22 cellular contexts compared by ENCODE assay signal in genomic region chr11:119789766-119790407, GRCh38.
"Had no signal": no experiment of that assay in that cellular context is flagged by ENCODE, and none has a peak within 500 bp of the region (broad histone marks: within the 10 kb centered on the region; RNA-seq: fewer than 3 reads in every experiment).

No MANE protein-coding gene starts in this region.

- H3K4me3 Mint-ChIP-seq: activated CD4-positive, alpha-beta T cell treated with anti-CD3 and anti-CD28 coated beads, Interleukin-2, amount 10 ng/mL, durations not matched to agents 24 days and 14 days; activated CD8-positive, alpha-beta T cell treated with anti-CD3 and anti-CD28 coated beads for 36 hours; activated T-cell treated with anti-CD3 and anti-CD28 coated beads, Interleukin-2, amount 50 U/mL, for 24 hours; central memory CD8-positive, alpha-beta T cell; mesothelial cell of epicardium; stimulated activated naive CD8-positive, alpha-beta T cell treated with anti-CD3 and anti-CD28 coated beads, Interleukin-15, Interleukin-2, amounts not matched to agents 100 ng/mL and 50 ng/mL, for 24 hours had no signal

- H3K36me3 Mint-ChIP-seq: mesothelial cell of epicardium had no signal

- DNase-seq: activated CD4-positive, alpha-beta T cell treated with anti-CD3 and anti-CD28 coated beads, Interleukin-2, amount 10 ng/mL, durations not matched to agents 24 days and 14 days; activated CD4-positive, CD25-positive, alpha-beta regulatory T cell; activated CD8-positive, alpha-beta T cell treated with anti-CD3 and anti-CD28 coated beads for 36 hours; activated naive CD4-positive, alpha-beta T cell treated with Interleukin-2 at 50 U/mL for 16 hours; activated T-cell treated with anti-CD3 and anti-CD28 coated beads, Interleukin-2, amount 50 U/mL, for 24 hours; brain microvascular endothelial cell; erythroblast; foreskin melanocyte; hypothalamus; stimulated activated CD4-positive, alpha-beta T cell treated with anti-CD3 and anti-CD28 coated beads, Interleukin-15, amount 100 ng/mL, for 24 hours; stimulated activated CD4-positive, alpha-beta T cell treated with anti-CD3 and anti-CD28 coated beads, Interleukin-2, amount 100 ng/mL, for 48 hours; T1000; transverse colon had no signal

- H3K4me1 ChIP-seq: transverse colon had no signal

- H3K27me3 Mint-ChIP-seq: activated CD4-positive, alpha-beta T cell treated with anti-CD3 and anti-CD28 coated beads, Interleukin-2, amount 10 ng/mL, durations not matched to agents 24 days and 14 days had no signal

- FAIRE-seq: endometrium had no signal

- H3K9me3 Mint-ChIP-seq: activated CD4-positive, alpha-beta T cell treated with anti-CD3 and anti-CD28 coated beads, Interleukin-2, amount 10 ng/mL, durations not matched to agents 24 days and 14 days; activated CD8-positive, alpha-beta T cell treated with anti-CD3 and anti-CD28 coated beads for 36 hours; activated T-cell treated with anti-CD3 and anti-CD28 coated beads, Interleukin-2, amount 50 U/mL, for 24 hours; activated T-helper 2 cell treated with anti-CD3 and anti-CD28 coated beads, Interferon-gamma antibody, Interleukin-2, Interleukin-4, amounts not matched to agents 10 μg/mL and 5 μg/mL and 100 μg/mL, durations not matched to agents 14 hours and 24 hours and 36 hours; central memory CD8-positive, alpha-beta T cell; mesothelial cell of epicardium; stimulated activated naive CD8-positive, alpha-beta T cell treated with anti-CD3 and anti-CD28 coated beads, Interleukin-15, Interleukin-2, amounts not matched to agents 100 ng/mL and 50 ng/mL, for 24 hours had no signal

- H3K27ac Mint-ChIP-seq: activated CD4-positive, alpha-beta T cell treated with anti-CD3 and anti-CD28 coated beads, Interleukin-2, amount 10 ng/mL, durations not matched to agents 24 days and 14 days; activated CD8-positive, alpha-beta T cell treated with anti-CD3 and anti-CD28 coated beads for 36 hours; activated T-cell treated with anti-CD3 and anti-CD28 coated beads, Interleukin-2, amount 50 U/mL, for 24 hours; activated T-helper 2 cell treated with anti-CD3 and anti-CD28 coated beads, Interferon-gamma antibody, Interleukin-2, Interleukin-4, amounts not matched to agents 10 μg/mL and 5 μg/mL and 100 μg/mL, durations not matched to agents 14 hours and 24 hours and 36 hours; mesothelial cell of epicardium; progenitor cell of endocrine pancreas; stimulated activated naive CD8-positive, alpha-beta T cell treated with anti-CD3 and anti-CD28 coated beads, Interleukin-15, Interleukin-2, amounts not matched to agents 100 ng/mL and 50 ng/mL, for 24 hours had no signal

- H3K4me1 Mint-ChIP-seq: activated CD4-positive, alpha-beta T cell treated with anti-CD3 and anti-CD28 coated beads, Interleukin-2, amount 10 ng/mL, durations not matched to agents 24 days and 14 days; central memory CD8-positive, alpha-beta T cell had no signal

- H3K9me3 ChIP-seq: suprapubic skin, transverse colon had no signal

- ATAC-seq: activated CD8-positive, alpha-beta T cell treated with anti-CD3 and anti-CD28 coated beads for 36 hours; left lobe of liver had no signal

- H3K27me3 ChIP-seq: brain microvascular endothelial cell, suprapubic skin, transverse colon had no signal

- H3K4me3 ChIP-seq: coronary artery, suprapubic skin, transverse colon had no signal

- H3K27ac ChIP-seq: brain microvascular endothelial cell, coronary artery, suprapubic skin, transverse colon had no signal

- H3K36me3 ChIP-seq: brain microvascular endothelial cell, suprapubic skin, transverse colon had no signal
